Comparison of ENCODE assay signal across 17 cellular contexts in genomic region chr1:180962178-180962577, GRCh38. TPM values are rescaled to one million over a fixed set of nuclear protein-coding genes. Genes with fewer than 3 reads are reported as not detected.
DNase-seq lines count a peak whose midpoint lies in the region; ATAC-seq and TF ChIP-seq lines count a peak whose summit lies in the region.
"Had no signal": no experiment of that assay in that cellular context is flagged by ENCODE, and none has a peak within 500 bp of the region (broad histone marks: within the 10 kb centered on the region; RNA-seq: fewer than 3 reads in every experiment).

No MANE protein-coding gene starts in this region.

- peaks cover 32% of the 10 kb centered on the region for H3K4me1 Mint-ChIP-seq in nephron progenitor cell

- H3K4me3 ChIP-seq in SJCRH30 (no peak overlapping the region), BE2C (ENCODE audit: low read depth, low read length) (no peak overlapping the region)
- H3K4me3 ChIP-seq: smooth muscle cell had no signal

- DNase-seq in NCI-H2081 (lab: John Stamatoyannopoulos, UW) (peak; percentile 71 to 85), NCI-H2081 treated with DMSO at 0.1 percent for 48 hours (lab: John Stamatoyannopoulos, UW) (no peak), SJCRH30 (peak; percentile 40 to 67), nephron progenitor cell (no peak), ureter (ENCODE audit: low spot score) (peak; percentile 63), BE2C (no peak)
- DNase-seq in stimulated activated CD4-positive, alpha-beta T cell treated with anti-CD3 and anti-CD28 coated beads, Interleukin-1b, Interleukin-23, amount 100 ng/mL, for 48 hours = no peak
- DNase-seq: activated CD4-positive, alpha-beta T cell treated with anti-CD3 and anti-CD28 coated beads for 1 hour; activated naive CD8-positive, alpha-beta T cell treated with anti-CD3 and anti-CD28 coated beads for 36 hours; activated T-cell treated with anti-CD3 and anti-CD28 coated beads for 4 hours; CD4-positive, CD25-positive, alpha-beta regulatory T cell; KBM-7; NCI-H187 treated with DMSO at 0.1 percent for 48 hours; SIG-M5; stimulated activated naive CD8-positive, alpha-beta T cell treated with anti-CD3 and anti-CD28 coated beads, Interleukin-15, Interleukin-2, amounts not matched to agents 100 U/mL and 50 U/mL, for 24 hours had no signal

- H3K4me3 Mint-ChIP-seq in nephron progenitor cell = no peak overlapping the region
- H3K4me3 Mint-ChIP-seq: activated naive CD8-positive, alpha-beta T cell treated with anti-CD3 and anti-CD28 coated beads for 36 hours; CD4-positive, CD25-positive, alpha-beta regulatory T cell had no signal

- H3K9me3 Mint-ChIP-seq in nephron progenitor cell = peaks cover 15% of the 10 kb centered on the region
- H3K9me3 Mint-ChIP-seq: CD4-positive, CD25-positive, alpha-beta regulatory T cell had no signal

- H3K27me3 Mint-ChIP-seq in nephron progenitor cell (ENCODE audit: low read depth, poor library complexity) = no peaks in the 10 kb centered on the region
- H3K27me3 Mint-ChIP-seq: activated naive CD8-positive, alpha-beta T cell treated with anti-CD3 and anti-CD28 coated beads for 36 hours; CD4-positive, CD25-positive, alpha-beta regulatory T cell had no signal

- H3K27ac ChIP-seq in SJCRH30 = peak overlapping the region; percentile 10; the same call in 1 of the 2 replicates

- no peak for ATAC-seq in GM18519 (IDR thresholded peaks at IDR 0.05; ENCODE audit: low FRiP score, unreplicated experiment)
- ATAC-seq: stimulated activated naive CD8-positive, alpha-beta T cell treated with anti-CD3 and anti-CD28 coated beads, Interleukin-15, Interleukin-2, amounts not matched to agents 100 U/mL and 50 U/mL, for 24 hours had no signal

- H3K36me3 ChIP-seq in SJCRH30 = peaks cover 26% of the 10 kb centered on the region
- H3K36me3 ChIP-seq in BE2C = peaks cover 21% of the 10 kb centered on the region

- H3K27me3 ChIP-seq in SJCRH30 (no peaks in the 10 kb centered on the region), BE2C (no peaks in the 10 kb centered on the region)

- TF ChIP-seq CTCF in nephron progenitor cell (IDR thresholded peaks at IDR 0.05) (no peak), BE2C (IDR thresholded peaks at IDR 0.05; ENCODE audit: low read depth, low read length) (no peak)

- H3K27ac Mint-ChIP-seq in nephron progenitor cell = peak overlapping the region; percentile 92
- H3K27ac Mint-ChIP-seq: activated naive CD8-positive, alpha-beta T cell treated with anti-CD3 and anti-CD28 coated beads for 36 hours; CD4-positive, CD25-positive, alpha-beta regulatory T cell had no signal

- peaks cover 6% of the 10 kb centered on the region; the same call in 1 of the 2 replicates for H3K9me3 ChIP-seq in SJCRH30 (replicated peaks)
- no peaks in the 10 kb centered on the region; the same call in 1 of the 2 replicates for H3K9me3 ChIP-seq in BE2C

- peaks cover 30% of the 10 kb centered on the region for H3K4me1 ChIP-seq in SJCRH30
- H3K4me1 ChIP-seq in BE2C = no peaks in the 10 kb centered on the region; the same call in 1 of the 2 replicates

- peaks cover 66% of the 10 kb centered on the region for H3K36me3 Mint-ChIP-seq in nephron progenitor cell (ENCODE audit: low read depth)

RNA-seq across cellular contexts. Expression of gene KIAA1614, which starts 49.5 kb away (rescaled TPM):
- total RNA-seq in SJCRH30 (2014; rRNA removed; shearing (Covaris generic)) = 59.9 and 63.1 TPM in 2 replicates
- 5.6 TPM for total RNA-seq in ureter
- 8.6 TPM for polyA plus RNA-seq in BE2C (2012; ENCODE audit: insufficient read depth, insufficient read length, low read depth)

Comparison
In these comparisons a context has a peak if more than half of its experiments do, and no peak if none do; other contexts are left out.
1. DNase-seq: peak in NCI-H2081 (2 of 2), SJCRH30 (2 of 2) and ureter (single experiment); none in NCI-H2081 treated with DMSO at 0.1 percent for 48 hours (single experiment), nephron progenitor cell (single experiment), stimulated activated CD4-positive, alpha-beta T cell treated with anti-CD3 and anti-CD28 coated beads, Interleukin-1b, Interleukin-23, amount 100 ng/mL, for 48 hours (single experiment) and BE2C (single experiment).